ENCODE assay signal across 21 cellular contexts in genomic region chr10:93766918-93767317, GRCh38. TPM values are rescaled to one million over a fixed set of nuclear protein-coding genes. Genes with fewer than 3 reads are reported as not detected.
"Had no signal": no experiment of that assay in that cellular context is flagged by ENCODE, and none has a peak within 500 bp of the region (broad histone marks: within the 10 kb centered on the region; RNA-seq: fewer than 3 reads in every experiment).

No MANE protein-coding gene starts in this region.

- H3K27ac ChIP-seq: foreskin keratinocyte, ovary, right atrium auricular region, sigmoid colon, skin epidermis, suprapubic skin, tibial artery, upper lobe of right lung had no signal

- H3K27me3 ChIP-seq: ovary, right atrium auricular region, sigmoid colon, suprapubic skin, tibial artery, upper lobe of right lung had no signal

- H3K36me3 Mint-ChIP-seq: naive B cell had no signal

- H3K27ac Mint-ChIP-seq: effector memory CD8-positive, alpha-beta T cell; naive B cell; nephron had no signal

- H3K9me3 Mint-ChIP-seq: effector memory CD8-positive, alpha-beta T cell; nephron had no signal

- H3K9me3 ChIP-seq: ovary, right atrium auricular region, sigmoid colon, suprapubic skin, tibial artery, upper lobe of right lung had no signal

- ATAC-seq: effector memory CD8-positive, alpha-beta T cell; foreskin keratinocyte; left colon; left ventricle myocardium superior; upper lobe of right lung had no signal

- DNase-seq: central memory CD4-positive, alpha-beta T cell; cortex of kidney; effector memory CD8-positive, alpha-beta T cell; foreskin keratinocyte; kidney; left colon; left ventricle myocardium superior; mesenchymal stem cell; naive B cell; ovary; sigmoid colon; stimulated activated CD4-positive, alpha-beta T cell treated with anti-CD3 and anti-CD28 coated beads, Interleukin-12 subunit alpha, Interleukin-12 subunit beta, amount 100 ng/mL, for 4 hours; stimulated activated naive CD4-positive, alpha-beta T cell treated with Interleukin-2 at 50 U/mL for 16 hours; tibial artery; upper lobe of right lung had no signal

- H3K4me3 ChIP-seq: lung, ovary, right atrium auricular region, sigmoid colon, skin epidermis, suprapubic skin, tibial artery, upper lobe of right lung had no signal

- H3K4me3 Mint-ChIP-seq: effector memory CD8-positive, alpha-beta T cell; naive B cell; nephron had no signal

- H3K4me1 ChIP-seq: foreskin keratinocyte, right atrium auricular region, suprapubic skin, tibial artery, upper lobe of right lung had no signal

- H3K4me1 Mint-ChIP-seq: naive B cell had no signal

- H3K36me3 ChIP-seq: ovary, right atrium auricular region, sigmoid colon, suprapubic skin, tibial artery, upper lobe of right lung had no signal

RNA-seq across cellular contexts. Expression of gene LGI1, which starts 9.2 kb away (rescaled TPM):
- total RNA-seq: epithelial cell of proximal tubule, foreskin keratinocyte, kidney, left ventricle myocardium superior, suprapubic skin, upper lobe of right lung had no signal
- polyA plus RNA-seq: foreskin keratinocyte, lung had no signal
